In the genomic region with DNA sequence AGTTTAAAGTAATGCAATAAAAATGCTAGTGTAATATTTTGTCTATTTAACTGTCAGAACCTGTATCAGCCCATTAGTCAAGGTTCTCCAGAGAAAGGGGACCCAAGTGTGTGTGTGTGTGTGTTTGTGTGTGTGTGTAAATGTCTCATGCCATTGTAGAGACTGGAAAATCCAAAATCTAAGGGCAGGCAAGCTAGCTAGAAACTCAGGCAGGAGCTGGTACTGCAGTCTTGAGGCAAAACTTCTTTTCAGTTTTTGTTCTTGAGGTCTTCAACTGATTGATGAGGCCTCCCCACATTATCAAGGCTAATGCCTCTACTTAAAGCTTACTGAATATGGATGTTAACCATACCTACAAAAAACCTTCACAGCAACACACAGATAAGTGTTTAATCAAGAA, we compare ENCODE assay signal across 23 cellular contexts.
DNase-seq lines count a peak whose midpoint lies in the region; ATAC-seq and TF ChIP-seq lines count a peak whose summit lies in the region.
"Had no signal": no experiment of that assay in that cellular context is flagged by ENCODE, and none has a peak within 500 bp of the region (broad histone marks: within the 10 kb centered on the region; RNA-seq: fewer than 3 reads in every experiment).

No MANE protein-coding gene starts in this region.

- H3K27ac Mint-ChIP-seq in endodermal cell: no peak overlapping the region
- H3K27ac Mint-ChIP-seq in neural crest cell (ENCODE audit: unreplicated experiment): no peak overlapping the region
- H3K27ac Mint-ChIP-seq: activated naive CD4-positive, alpha-beta T cell treated with anti-CD3 and anti-CD28 coated beads, Interleukin-2, amount 10 ng/mL, durations not matched to agents 7 days and 5 days; activated T-cell treated with anti-CD3 and anti-CD28 coated beads, Interleukin-2, amount 50 U/mL, for 24 hours had no signal

- H3K9me3 Mint-ChIP-seq in endodermal cell (no peaks in the 10 kb centered on the region), neural crest cell (no peaks in the 10 kb centered on the region)

- no peaks in the 10 kb centered on the region for H3K36me3 ChIP-seq in endodermal cell (ENCODE audit: control insufficient read depth, insufficient read depth, low read length)
- H3K36me3 ChIP-seq: lower lobe of right lung, transverse colon had no signal

- H3K4me3 Mint-ChIP-seq in endodermal cell (no peak overlapping the region), neural crest cell (no peak overlapping the region)
- H3K4me3 Mint-ChIP-seq: activated naive CD4-positive, alpha-beta T cell treated with anti-CD3 and anti-CD28 coated beads, Interleukin-2, amount 10 ng/mL, durations not matched to agents 7 days and 5 days; activated T-cell treated with anti-CD3 and anti-CD28 coated beads, Interleukin-2, amount 50 U/mL, for 24 hours had no signal

- no peak overlapping the region for H3K27ac ChIP-seq in endodermal cell (ENCODE audit: low read depth, low read length)
- H3K27ac ChIP-seq: lower lobe of right lung, transverse colon had no signal

- TF ChIP-seq CTCF in GM12864 (IDR thresholded peaks at IDR 0.05; ENCODE audit: low read depth, low read length, missing control alignments) (peak; percentile 15), endodermal cell (conservative IDR thresholded peaks at IDR 0.05) (peak; percentile 59), neural crest cell (conservative IDR thresholded peaks at IDR 0.05) (peak; percentile 43)

- no peak for ATAC-seq in HG02759 (IDR thresholded peaks at IDR 0.05; ENCODE audit: unreplicated experiment)
- no peak for ATAC-seq in GM18498 (IDR thresholded peaks at IDR 0.05; ENCODE audit: unreplicated experiment)
- ATAC-seq in stimulated activated naive CD8-positive, alpha-beta T cell treated with anti-CD3 and anti-CD28 coated beads, Interleukin-15, Interleukin-2, amounts not matched to agents 100 U/mL and 50 U/mL, for 24 hours: no peak
- ATAC-seq: esophagus mucosa, K562, lower lobe of right lung had no signal

- DNase-seq in GM12864 (ENCODE audit: low read depth) (no peak), LHCN-M2 (ENCODE audit: low read depth) (peak; percentile 8), endodermal cell (no peak), neural crest cell (ENCODE audit: low read depth, low spot score) (no peak)
- DNase-seq in activated CD4-positive, alpha-beta T cell treated with anti-CD3 and anti-CD28 coated beads for 48 hours: no peak
- no peak for DNase-seq in stimulated activated naive CD8-positive, alpha-beta T cell treated with anti-CD3 and anti-CD28 coated beads, Interleukin-15, Interleukin-2, amounts not matched to agents 100 U/mL and 50 U/mL, for 24 hours
- DNase-seq: activated CD4-positive, CD25-positive, alpha-beta regulatory T cell treated with anti-CD3 and anti-CD28 coated beads, Interleukin-2, amount 50 U/mL, for 72 hours; activated naive CD4-positive, alpha-beta T cell treated with anti-CD3 and anti-CD28 coated beads, Interleukin-2, amount 10 ng/mL, durations not matched to agents 7 days and 5 days; activated T-cell treated with anti-CD3 and anti-CD28 coated beads, Interleukin-2, amount 50 U/mL, for 24 hours; AML-193; anterior cingulate cortex; GOT3; kidney; lower lobe of right lung; NCI-H2171; NCI-H526 treated with DMSO at 0.1 percent for 48 hours; retina; SW 1271; transverse colon had no signal

- H3K36me3 Mint-ChIP-seq in endodermal cell (ENCODE audit: low read depth) (no peaks in the 10 kb centered on the region), neural crest cell (ENCODE audit: low read depth) (no peaks in the 10 kb centered on the region)
- H3K36me3 Mint-ChIP-seq: activated naive CD4-positive, alpha-beta T cell treated with anti-CD3 and anti-CD28 coated beads, Interleukin-2, amount 10 ng/mL, durations not matched to agents 7 days and 5 days had no signal

- H3K27me3 Mint-ChIP-seq in endodermal cell (ENCODE audit: insufficient read depth) (no peaks in the 10 kb centered on the region), neural crest cell (ENCODE audit: low read depth) (no peaks in the 10 kb centered on the region)
- H3K27me3 Mint-ChIP-seq: activated naive CD4-positive, alpha-beta T cell treated with anti-CD3 and anti-CD28 coated beads, Interleukin-2, amount 10 ng/mL, durations not matched to agents 7 days and 5 days; activated T-cell treated with anti-CD3 and anti-CD28 coated beads, Interleukin-2, amount 50 U/mL, for 24 hours had no signal

- peaks cover 8% of the 10 kb centered on the region for H3K4me1 Mint-ChIP-seq in endodermal cell
- peaks cover 25% of the 10 kb centered on the region for H3K4me1 Mint-ChIP-seq in neural crest cell
- H3K4me1 Mint-ChIP-seq: activated naive CD4-positive, alpha-beta T cell treated with anti-CD3 and anti-CD28 coated beads, Interleukin-2, amount 10 ng/mL, durations not matched to agents 7 days and 5 days had no signal

- no peaks in the 10 kb centered on the region for H3K27me3 ChIP-seq in endodermal cell (ENCODE audit: control insufficient read depth, insufficient read depth, low read length, poor library complexity, severe bottlenecking)
- H3K27me3 ChIP-seq: transverse colon had no signal

- no peak overlapping the region for H3K9ac ChIP-seq in endodermal cell (ENCODE audit: extremely low read depth, low read length, poor library complexity, severe bottlenecking)

- no peaks in the 10 kb centered on the region for H3K9me3 ChIP-seq in endodermal cell (ENCODE audit: control insufficient read depth, low read length)
- H3K9me3 ChIP-seq: lower lobe of right lung, transverse colon had no signal

- no peak overlapping the region for H3K4me3 ChIP-seq in GM12864 (ENCODE audit: low read depth, low read length)
- no peak overlapping the region for H3K4me3 ChIP-seq in endodermal cell (ENCODE audit: low read length)
- H3K4me3 ChIP-seq: K562, lower lobe of right lung, transverse colon had no signal

- H3K4me1 ChIP-seq in endodermal cell (ENCODE audit: control insufficient read depth, insufficient read depth, low read length): no peaks in the 10 kb centered on the region
